ENCODE assay signal across 23 cellular contexts in genomic region chr10:53491774-53492173, GRCh38.
A peak's percentile ranks its signal among the peaks of the same experiment; 100 is the strongest.
DNase-seq lines count a peak whose midpoint lies in the region; ATAC-seq, FAIRE-seq and TF ChIP-seq lines count a peak whose summit lies in the region.
"Had no signal": no experiment of that assay in that cellular context is flagged by ENCODE, and none has a peak within 500 bp of the region (broad histone marks: within the 10 kb centered on the region; RNA-seq: fewer than 3 reads in every experiment).

No MANE protein-coding gene starts in this region.

- 97% methylated on average over 2 of the region's 2 CpGs; no CpG with 5 or more reads in 1 of the 2 experiments for WGBS in H1 (ENCODE audit: extremely low coverage in 1 of 2, insufficient coverage in 1 of 2, insufficient read length in 1 of 2, insufficient replicate concordance in 2 of 2, low coverage in 1 of 2, low lambda C conversion rate in 2 of 2, missing lambda C conversion rate in 1 of 2), 2 experiments

- H3K4me3 ChIP-seq in GM23338 (no peak overlapping the region), H1 (ENCODE audit: extremely low read depth in 1 of 4, insufficient read depth in 2 of 4, low read depth in 3 of 4, low read length in 4 of 4) (no peak overlapping the region), kidney (ENCODE audit: low read length in 2 of 2) (no peak overlapping the region)

- H2BK20ac ChIP-seq in H1 (ENCODE audit: low read length): peak overlapping the region; percentile 53; the same call in 1 of the 2 replicates

- H3K4me1 Mint-ChIP-seq in GM23338 (peaks cover 4% of the 10 kb centered on the region; the same call in 2 of the 3 replicates), progenitor cell of endocrine pancreas (ENCODE audit: low read depth) (no peaks in the 10 kb centered on the region)
- H3K4me1 Mint-ChIP-seq: CD14-positive monocyte, T-cell had no signal

- H3K27ac Mint-ChIP-seq in GM23338 (peak overlapping the region; percentile 5; the same call in 1 of the 2 replicates), progenitor cell of endocrine pancreas (peak overlapping the region; percentile 4)
- H3K27ac Mint-ChIP-seq: CD14-positive monocyte, HFFc6, T-cell had no signal

- TF ChIP-seq CTCF in GM23338 (conservative IDR thresholded peaks at IDR 0.05; ENCODE audit: low read depth in 2 of 2) (no peak), H1 (IDR thresholded peaks at IDR 0.05; ENCODE audit: control extremely low read depth in 1 of 3, insufficient read depth in 1 of 3, low read depth in 1 of 3, low read length in 3 of 3) (no peak), progenitor cell of endocrine pancreas (IDR thresholded peaks at IDR 0.05; ENCODE audit: unreplicated experiment) (no peak), kidney (IDR thresholded peaks at IDR 0.05; ENCODE audit: borderline replicate concordance, extremely low read depth, insufficient read depth) (no peak)

- H3K23me2 ChIP-seq in H1 (ENCODE audit: low read depth, low read length): no peaks in the 10 kb centered on the region

- peak overlapping the region; percentile 90 for H3K27ac ChIP-seq in GM23338 (ENCODE audit: low read depth)
- no peak overlapping the region for H3K27ac ChIP-seq in H1 (ENCODE audit: low read depth, low read length)
- no peak overlapping the region for H3K27ac ChIP-seq in kidney (ENCODE audit: low read depth in 2 of 2, low read length in 2 of 2)
- H3K27ac ChIP-seq: HL-60, KMS-11, RWPE1 had no signal

- no peak overlapping the region for H4K8ac ChIP-seq in H1 (ENCODE audit: extremely low read depth, insufficient read depth, low read length)

- H3F3A ChIP-seq in GM23338 (replicated peaks; ENCODE audit: low read depth): 0 out of 2 replicates have a peak, but pooled peaks cover 4% of the 10 kb centered on the region

- no peak overlapping the region for H3K23ac ChIP-seq in H1 (ENCODE audit: insufficient read length)

- no peaks in the 10 kb centered on the region for H3K9me2 ChIP-seq in GM23338 (ENCODE audit: insufficient read depth)

- H3K36me3 Mint-ChIP-seq in GM23338 (ENCODE audit: low read depth) (peaks cover 76% of the 10 kb centered on the region), progenitor cell of endocrine pancreas (ENCODE audit: insufficient read depth) (no peaks in the 10 kb centered on the region)
- H3K36me3 Mint-ChIP-seq: CD14-positive monocyte, T-cell had no signal

- peak overlapping the region; percentile 41 for H3K4ac ChIP-seq in H1 (replicated peaks; ENCODE audit: insufficient read length, low read depth, low read length)

- CTCF ChIA-PET in H1 (lab: Charles Lee; ENCODE audit: partially characterized antibody): no interaction called here

- H3K27me3 ChIP-seq in GM23338 (ENCODE audit: insufficient read depth) (no peaks in the 10 kb centered on the region), H1 (replicated peaks in 1 of 4; ENCODE audit: control insufficient read depth in 3 of 4, extremely low read depth in 1 of 4, insufficient read depth in 3 of 4, low read length in 3 of 4) (no peaks in the 10 kb centered on the region)

- no peak for TF ChIP-seq RAD21 in H1 (IDR thresholded peaks at IDR 0.05 in 1 of 2, conservative IDR thresholded peaks at IDR 0.05 in 1 of 2; ENCODE audit: low read depth in 2 of 2, low read length in 2 of 2)

- peak overlapping the region; percentile 76 for H4K91ac ChIP-seq in H1 (replicated peaks; ENCODE audit: insufficient read length, low read length)

- DNase-seq in GM23338 (ENCODE audit: low spot score): no peak
- peak; percentile 88 for DNase-seq in NCI-H69 (lab: John Stamatoyannopoulos, UW)
- no peak for DNase-seq in H1 (ENCODE audit: low read depth in 1 of 2, low spot score in 2 of 2)
- no peak for DNase-seq in progenitor cell of endocrine pancreas (ENCODE audit: low spot score, unreplicated experiment)
- no peak for DNase-seq in kidney
- DNase-seq in ACHN: no peak
- DNase-seq in posterior vena cava (ENCODE audit: low spot score): no peak
- DNase-seq: EL; GF-D8; H7; HFFc6; IMR-90; NCI-H1092 treated with DMSO at 0.1 percent for 48 hours; NCI-H1436 treated with DMSO at 0.1 percent for 48 hours; NCI-H446 treated with DMSO at 0.1 percent for 48 hours; NCI-H774; NK-92 treated with Interleukin-12 subunit alpha and Interleukin-12 subunit beta, amount 100 ng/mL, for 24 hours; SHP77 treated with DMSO at 0.1 percent for 48 hours; T-cell had no signal

- no peak for ATAC-seq in GM23338
- ATAC-seq: T-cell had no signal

- H3K9ac ChIP-seq in H1 (replicated peaks in 1 of 4; ENCODE audit: extremely low read depth in 1 of 4, low read depth in 3 of 4, low read length in 3 of 4) (no peak overlapping the region), kidney (ENCODE audit: low read length in 2 of 2) (no peak overlapping the region)
- H3K9ac ChIP-seq: KMS-11 had no signal

- no peak overlapping the region; the same call in 1 of the 2 replicates for H2BK12ac ChIP-seq in H1 (ENCODE audit: low read depth, low read length)

- no peak overlapping the region for H2AFZ ChIP-seq in GM23338
- H2AFZ ChIP-seq in H1 (ENCODE audit: low read length): no peak overlapping the region

- intact Hi-C loops in kidney (cut with DNase I): no loop called here
- intact Hi-C loops in posterior vena cava (cut with DNase I): no loop called here

- no peak overlapping the region for H3K56ac ChIP-seq in H1 (replicated peaks; ENCODE audit: insufficient read length, low read depth, low read length)

- H3K27me3 Mint-ChIP-seq in GM23338 (ENCODE audit: insufficient read depth, low read depth, poor library complexity) (peaks cover 5% of the 10 kb centered on the region), progenitor cell of endocrine pancreas (no peaks in the 10 kb centered on the region)
- H3K27me3 Mint-ChIP-seq: T-cell had no signal

- H2BK120ac ChIP-seq in H1 (replicated peaks; ENCODE audit: low read depth, low read length): peak overlapping the region; percentile 57

- H3K9me3 Mint-ChIP-seq in GM23338: peaks cover 61% of the 10 kb centered on the region
- H3K9me3 Mint-ChIP-seq in progenitor cell of endocrine pancreas (ENCODE audit: low read depth): peaks cover 9% of the 10 kb centered on the region

- no peak overlapping the region for H2BK15ac ChIP-seq in H1 (ENCODE audit: low read length)

- in situ Hi-C loops in ACHN (cut with HindIII; ENCODE audit: low pct_ligation_motif_present, low pct_unique_long_range_greater_than_20kb, low sequenced_read_pairs): no loop called here

- peak overlapping the region; percentile 60; the same call in 1 of the 2 replicates for H2BK5ac ChIP-seq in H1 (ENCODE audit: low read depth, low read length)

- FAIRE-seq in H1 (lab: Jason Lieb, UNC) (no peak), kidney (lab: Jason Lieb, UNC) (no peak)

- POLR2A ChIA-PET in H1 (lab: Charles Lee; ENCODE audit: partially characterized antibody): interaction anchor here (0.5 to 1.8 kb wide), 3 partner anchors 14 to 378 kb away, joined by 3 to 7 read pairs (median 4); no protein-coding TSS in a partner anchor

- H3K36me3 ChIP-seq in GM23338 (ENCODE audit: insufficient read depth) (peaks cover 33% of the 10 kb centered on the region), H1 (ENCODE audit: control insufficient read depth in 2 of 4, insufficient read depth in 4 of 4, low read length in 3 of 4) (peaks cover 0 to 17% (median 3%) of the 10 kb centered on the region in 4 experiments; a peak in 4 of 8 replicates), kidney (ENCODE audit: control insufficient read depth in 1 of 2, insufficient read depth in 2 of 2, low read length in 2 of 2) (no peaks in the 10 kb centered on the region)

- H3K9me3 ChIP-seq in H1 (ENCODE audit: insufficient read depth in 2 of 2, low read depth in 1 of 2, low read length in 1 of 2) (peaks cover 6 to 9% of the 10 kb centered on the region in 2 experiments), kidney (ENCODE audit: control insufficient read depth in 1 of 2, low read length in 2 of 2) (no peaks in the 10 kb centered on the region)

- no peak overlapping the region for H3K4me3 Mint-ChIP-seq in GM23338
- no peak overlapping the region for H3K4me3 Mint-ChIP-seq in progenitor cell of endocrine pancreas (ENCODE audit: low read depth)
- H3K4me3 Mint-ChIP-seq: CD14-positive monocyte, HFFc6, T-cell had no signal

- H3K4me2 ChIP-seq in GM23338 (no peak overlapping the region), H1 (ENCODE audit: insufficient read depth in 1 of 2, low read depth in 2 of 2, low read length in 2 of 2) (no peak overlapping the region)
- H3K4me2 ChIP-seq: KMS-11 had no signal

- H3K18ac ChIP-seq in H1 (ENCODE audit: extremely low read depth, low read length): no peak overlapping the region

- TF ChIP-seq POLR2A in H1 (IDR thresholded peaks at IDR 0.05; ENCODE audit: control extremely low read depth in 1 of 2, low read depth in 2 of 2, low read length in 2 of 2): no peak

- no peak overlapping the region for H2AK5ac ChIP-seq in H1 (ENCODE audit: low read depth, low read length)

- H3K79me1 ChIP-seq in H1 (ENCODE audit: low read depth, low read length): no peaks in the 10 kb centered on the region

- H4K5ac ChIP-seq in H1 (ENCODE audit: insufficient read length, low read depth, low read length): peak overlapping the region; percentile 34

- H4K20me1 ChIP-seq in GM23338 (replicated peaks; ENCODE audit: insufficient read depth) (no peaks in the 10 kb centered on the region), H1 (replicated peaks in 1 of 2; ENCODE audit: control insufficient read depth in 1 of 2, insufficient read depth in 2 of 2, low read length in 2 of 2) (no peaks in the 10 kb centered on the region)

- H3K4me1 ChIP-seq in GM23338 (ENCODE audit: insufficient read depth): no peaks in the 10 kb centered on the region
- H3K4me1 ChIP-seq in H1 (replicated peaks in 1 of 4; ENCODE audit: control insufficient read depth in 3 of 4, insufficient read depth in 4 of 4, low read length in 3 of 4): peaks cover 0 to 4% (median 0%) of the 10 kb centered on the region in 4 experiments; a peak in 1 of 7 replicates
- no peaks in the 10 kb centered on the region for H3K4me1 ChIP-seq in kidney (ENCODE audit: control insufficient read depth in 1 of 2, insufficient read depth in 1 of 2, low read depth in 1 of 2, low read length in 2 of 2)

- H3K79me2 ChIP-seq in GM23338 (replicated peaks; ENCODE audit: insufficient read depth) (no peaks in the 10 kb centered on the region), H1 (ENCODE audit: control insufficient read depth in 1 of 2, insufficient read depth in 2 of 2, low read length in 2 of 2) (no peaks in the 10 kb centered on the region)

- no peak for TF ChIP-seq EP300 in H1 (IDR thresholded peaks at IDR 0.05; ENCODE audit: borderline replicate concordance in 1 of 2, low read depth in 2 of 2, low read length in 2 of 2)

- no peak overlapping the region for H3K14ac ChIP-seq in H1 (ENCODE audit: insufficient read length)

TF ChIP-seq in GM23338, 12 proteins besides CTCF, POLR2A, EP300 and RAD21 (continues in another document):
- no peak for TF ChIP-seq CREB1 (CRISPR knock-in tag; IDR thresholded peaks at IDR 0.05; ENCODE audit: low read depth)

TF ChIP-seq in H1, 55 proteins besides CTCF, POLR2A, EP300 and RAD21 (continues in another document):
- TF ChIP-seq SAP30 (IDR thresholded peaks at IDR 0.05; ENCODE audit: insufficient read depth, insufficient replicate concordance, low read length): no peak
- TF ChIP-seq SP1 (IDR thresholded peaks at IDR 0.05; ENCODE audit: low read depth, low read length): no peak
- no peak for TF ChIP-seq CTBP2 (IDR thresholded peaks at IDR 0.05; ENCODE audit: borderline replicate concordance, insufficient read depth, insufficient read length, low read length)
- no peak for TF ChIP-seq BACH1 (IDR thresholded peaks at IDR 0.05; ENCODE audit: low read length)
- no peak for TF ChIP-seq CEBPB (IDR thresholded peaks at IDR 0.05; ENCODE audit: low read depth, low read length)
